In genomic region chr12:57890191-57891120, GRCh38 we compare ENCODE assay signal across 10 cellular contexts. TPM values are rescaled to one million over a fixed set of nuclear protein-coding genes. Genes with fewer than 3 reads are reported as not detected.
DNase-seq lines count a peak whose midpoint lies in the region; ATAC-seq and TF ChIP-seq lines count a peak whose summit lies in the region.
"Had no signal": no experiment of that assay in that cellular context is flagged by ENCODE, and none has a peak within 500 bp of the region (broad histone marks: within the 10 kb centered on the region; RNA-seq: fewer than 3 reads in every experiment).

No MANE protein-coding gene starts in this region.

- H3K36me3 ChIP-seq in HEK293 (ENCODE audit: control insufficient read depth in 2 of 2, insufficient read depth in 1 of 2, low read length in 2 of 2) (no peaks in the 10 kb centered on the region), SK-N-MC (ENCODE audit: insufficient read depth, low read length) (no peaks in the 10 kb centered on the region), skeletal muscle tissue (ENCODE audit: control insufficient read depth in 3 of 3, insufficient read depth in 3 of 3, low read length in 3 of 3) (no peaks in the 10 kb centered on the region)

- no peaks in the 10 kb centered on the region for H3K36me3 Mint-ChIP-seq in stimulated activated memory B cell treated with anti-CD40 and anti-IgM and Interleukin-4, amounts not matched to agents 10 μg/mL and 1 μg/mL and 100 μg/mL, for 72 hours

- POLR2A ChIA-PET in HEK293 (lab: Yijun Ruan, JAX), result no interaction called here

- H3K27ac ChIP-seq in HEK293 (ENCODE audit: extremely low read depth, low read depth, low read length) (no peak overlapping the region), SK-N-MC (0 out of 2 replicates have a peak overlapping the region, but pooled peaks have one; percentile 7), skeletal muscle tissue (ENCODE audit: low read depth, low read length) (peak overlapping the region; percentile 91)

- no peak for ATAC-seq in stimulated activated memory B cell treated with anti-CD40 and anti-IgM and Interleukin-4, amounts not matched to agents 10 μg/mL and 1 μg/mL and 100 μg/mL, for 72 hours

- no peak overlapping the region for H3K4me3 Mint-ChIP-seq in stimulated activated memory B cell treated with anti-CD40 and anti-IgM and Interleukin-4, amounts not matched to agents 10 μg/mL and 1 μg/mL and 100 μg/mL, for 72 hours
- H3K4me3 Mint-ChIP-seq: activated B cell treated with CpG ODN at 0.5 μM for 24 hours had no signal

- H3K27me3 Mint-ChIP-seq in stimulated activated memory B cell treated with anti-CD40 and anti-IgM and Interleukin-4, amounts not matched to agents 10 μg/mL and 1 μg/mL and 100 μg/mL, for 72 hours, result no peaks in the 10 kb centered on the region
- H3K27me3 Mint-ChIP-seq: activated B cell treated with CpG ODN at 0.5 μM for 24 hours had no signal

- H3K27me3 ChIP-seq in skeletal muscle tissue (ENCODE audit: control insufficient read depth in 3 of 3, insufficient read depth in 3 of 3, low read length in 3 of 3), result no peaks in the 10 kb centered on the region

- no peak for DNase-seq in SK-N-MC (ENCODE audit: low read depth, low spot score)
- DNase-seq in foreskin fibroblast, result peak; percentile 24 to 66
- no peak for DNase-seq in NCI-H526 (lab: John Stamatoyannopoulos, UW)
- DNase-seq in NCI-H446 (lab: John Stamatoyannopoulos, UW), result no peak
- no peak for DNase-seq in NCI-H2227 treated with DMSO at 0.1 percent for 48 hours (lab: John Stamatoyannopoulos, UW)
- DNase-seq: activated B cell treated with CpG ODN at 0.5 μM for 24 hours, NCI-H82 had no signal

- no peaks in the 10 kb centered on the region for H3K9me3 Mint-ChIP-seq in stimulated activated memory B cell treated with anti-CD40 and anti-IgM and Interleukin-4, amounts not matched to agents 10 μg/mL and 1 μg/mL and 100 μg/mL, for 72 hours
- H3K9me3 Mint-ChIP-seq: activated B cell treated with CpG ODN at 0.5 μM for 24 hours had no signal

- no peak overlapping the region for H3K9ac ChIP-seq in SK-N-MC (ENCODE audit: insufficient read length)
- H3K9ac ChIP-seq in skeletal muscle tissue (ENCODE audit: low read depth in 1 of 3, low read length in 3 of 3), result peak overlapping the region; percentile 47 to 77 (median 54)

- TF ChIP-seq CTCF in HEK293 (tag by site-specific recombination; IDR thresholded peaks at IDR 0.05) (no peak), foreskin fibroblast (IDR thresholded peaks at IDR 0.05; ENCODE audit: low read depth, low read length) (no peak)

- H3K4me1 Mint-ChIP-seq in stimulated activated memory B cell treated with anti-CD40 and anti-IgM and Interleukin-4, amounts not matched to agents 10 μg/mL and 1 μg/mL and 100 μg/mL, for 72 hours, result peaks cover 35% of the 10 kb centered on the region

- no peak overlapping the region for H3K27ac Mint-ChIP-seq in stimulated activated memory B cell treated with anti-CD40 and anti-IgM and Interleukin-4, amounts not matched to agents 10 μg/mL and 1 μg/mL and 100 μg/mL, for 72 hours
- H3K27ac Mint-ChIP-seq: activated B cell treated with CpG ODN at 0.5 μM for 24 hours had no signal

- H3K4me1 ChIP-seq in HEK293 (ENCODE audit: control insufficient read depth, insufficient read depth, low read length) (peaks cover 19% of the 10 kb centered on the region), skeletal muscle tissue (ENCODE audit: control insufficient read depth in 3 of 3, insufficient read depth in 3 of 3, low read length in 3 of 3) (peaks cover 72 to 77% (median 76%) of the 10 kb centered on the region in 3 donors)

- H3K9me3 ChIP-seq in HEK293 (ENCODE audit: control insufficient read depth, insufficient read depth, low read depth, low read length), result no peaks in the 10 kb centered on the region
- H3K9me3 ChIP-seq in SK-N-MC (ENCODE audit: low read depth, low read length), result no peaks in the 10 kb centered on the region
- no peaks in the 10 kb centered on the region for H3K9me3 ChIP-seq in skeletal muscle tissue (ENCODE audit: control insufficient read depth in 3 of 3, low read length in 3 of 3)

- no peak overlapping the region for H3K4me3 ChIP-seq in HEK293 (ENCODE audit: low read depth, low read length)
- no peak overlapping the region for H3K4me3 ChIP-seq in SK-N-MC
- H3K4me3 ChIP-seq in foreskin fibroblast (ENCODE audit: low read depth in 1 of 2, low read length in 2 of 2), result no peak overlapping the region
- no peak overlapping the region for H3K4me3 ChIP-seq in skeletal muscle tissue (ENCODE audit: low read length in 3 of 3)

- CTCF ChIA-PET in HEK293 (lab: Yijun Ruan, JAX), result interaction anchor here (1.4 to 3.9 kb wide), 3 partner anchors 12 to 46 kb away, joined by 4 to 18 read pairs (median 7); no protein-coding TSS in a partner anchor

TF ChIP-seq in HEK293, 187 proteins besides CTCF, POLR2A, EP300 and RAD21:
- TF ChIP-seq OSR2 (tag by site-specific recombination; IDR thresholded peaks at IDR 0.05) (0 out of 2 replicates have a peak, but pooled peaks have one; percentile 9), RBAK (tag by site-specific recombination; IDR thresholded peaks at IDR 0.05) (no peak)
TF ChIP-seq in HEK293: peak in this region for 1.

RNA-seq across cellular contexts. Expression of gene CTDSP2, which starts 43.9 kb away (rescaled TPM):
- total RNA-seq in skeletal muscle tissue, result 51.1 TPM

RNA-seq across cellular contexts. Expression of gene ATP23, which starts 50.9 kb away (rescaled TPM):
- 8.9 TPM for total RNA-seq in skeletal muscle tissue

Comparison
In these comparisons a context has a peak if more than half of its experiments do, and no peak if none do; other contexts are left out.
1. DNase-seq: peak in foreskin fibroblast (2 of 2); none in SK-N-MC (single experiment), NCI-H526 (0 of 2), NCI-H446 (0 of 2) and NCI-H2227 treated with DMSO at 0.1 percent for 48 hours (single experiment).